ENCODE assay signal across 8 cellular contexts in the genomic region with DNA sequence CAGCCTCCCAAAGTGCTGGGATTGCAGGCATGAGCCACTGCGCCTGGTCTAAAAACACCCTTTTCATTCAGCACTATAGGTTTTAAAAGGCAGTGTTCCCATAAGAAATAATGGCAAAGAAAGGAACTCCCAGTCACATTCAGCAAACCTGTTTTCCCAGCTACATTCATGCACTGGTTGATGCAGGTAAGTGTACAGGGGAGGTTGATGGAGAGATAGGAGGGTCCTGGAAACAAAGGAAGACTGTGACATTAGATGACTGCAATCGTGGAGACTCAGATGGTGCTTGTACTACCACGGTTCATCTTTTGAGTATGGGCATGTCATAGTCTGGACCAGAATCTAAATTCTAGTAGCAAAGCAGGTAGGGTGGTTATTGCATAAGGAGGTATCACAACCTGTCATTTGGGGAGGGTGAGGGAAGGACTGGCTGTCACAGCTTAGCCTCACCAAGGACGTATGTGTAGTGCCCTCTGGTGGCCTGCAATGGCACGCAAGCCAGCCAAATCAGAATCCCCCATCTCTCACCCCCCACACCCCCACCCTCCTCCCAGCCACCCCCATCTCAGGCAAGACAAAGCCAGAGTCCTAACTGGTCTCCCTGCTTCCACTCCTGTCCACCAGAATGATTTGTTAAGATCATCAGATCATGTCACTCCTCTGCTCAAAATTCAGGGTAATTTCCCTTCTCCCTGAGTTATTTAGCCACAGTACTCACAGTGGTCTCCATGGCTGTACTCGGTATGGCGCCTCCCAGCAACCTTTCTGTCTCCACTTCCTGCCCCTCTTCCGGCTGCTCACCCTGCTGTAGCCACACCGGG. TPM values are rescaled to one million over a fixed set of nuclear protein-coding genes. Genes with fewer than 3 reads are reported as not detected.
DNase-seq lines count a peak whose midpoint lies in the region; ATAC-seq and TF ChIP-seq lines count a peak whose summit lies in the region.

No MANE protein-coding gene starts in this region.

- POLR2A ChIA-PET in activated CD8-positive, alpha-beta T cell treated with anti-CD3 and anti-CD28 coated beads, Interleukin-2, amount 10 ng/mL, durations not matched to agents 7 days and 5 days (lab: Charles Lee), result interaction anchor here (0.7 to 1.3 kb wide), 2 partner anchors 51 to 126 kb away, joined by 3 to 4 read pairs; partner anchors contain the start of genes ARID3B and CLK3

- peaks cover 4% of the 10 kb centered on the region; the same call in 1 of the 2 replicates for H3F3A ChIP-seq in GM23338 (replicated peaks; ENCODE audit: low read depth)

- H3K27ac Mint-ChIP-seq in GM23338, result peak overlapping the region; percentile 96
- H3K27ac Mint-ChIP-seq in activated CD8-positive, alpha-beta T cell treated with anti-CD3 and anti-CD28 coated beads, Interleukin-2, amount 10 ng/mL, durations not matched to agents 7 days and 5 days, result peak overlapping the region; percentile 91
- H3K27ac Mint-ChIP-seq in effector memory CD8-positive, alpha-beta T cell, result peak overlapping the region; percentile 44 to 82

- H3K27ac ChIP-seq in GM23338 (ENCODE audit: low read depth), result 0 out of 2 replicates have a peak overlapping the region, but pooled peaks have one; percentile 50

- peak overlapping the region; percentile 60 for H2AFZ ChIP-seq in GM23338

- TF ChIP-seq CTCF in GM23338 (conservative IDR thresholded peaks at IDR 0.05; ENCODE audit: low read depth in 2 of 2), result peak; percentile 58 to 86

- H3K36me3 Mint-ChIP-seq in GM23338 (ENCODE audit: low read depth), result peaks cover 4% of the 10 kb centered on the region; the same call in 1 of the 3 replicates
- H3K36me3 Mint-ChIP-seq in activated CD8-positive, alpha-beta T cell treated with anti-CD3 and anti-CD28 coated beads, Interleukin-2, amount 10 ng/mL, durations not matched to agents 7 days and 5 days (ENCODE audit: low read depth), result peaks cover 22% of the 10 kb centered on the region
- H3K36me3 Mint-ChIP-seq in effector memory CD8-positive, alpha-beta T cell (ENCODE audit: insufficient read depth), result peaks cover 8% of the 10 kb centered on the region

- H3K27me3 ChIP-seq in GM23338 (ENCODE audit: insufficient read depth), result no peaks in the 10 kb centered on the region

- H3K36me3 ChIP-seq in GM23338 (ENCODE audit: insufficient read depth), result no peaks in the 10 kb centered on the region; the same call in 1 of the 2 replicates

- H3K4me1 ChIP-seq in GM23338 (ENCODE audit: insufficient read depth), result peaks cover 6% of the 10 kb centered on the region

- peak; percentile 98 for ATAC-seq in GM23338
- ATAC-seq in activated CD8-positive, alpha-beta T cell treated with anti-CD3 and anti-CD28 coated beads, Interleukin-2, amount 10 ng/mL, durations not matched to agents 7 days and 5 days, result peak; percentile 96
- peak; percentile 90 for ATAC-seq in effector memory CD8-positive, alpha-beta T cell (replicated peaks)
- ATAC-seq in HG02763 (IDR thresholded peaks at IDR 0.05; ENCODE audit: unreplicated experiment), result no peak

- DNase-seq in DMS53 (lab: John Stamatoyannopoulos, UW) (peak; percentile 70), GM23338 (ENCODE audit: low spot score) (peak; percentile 88), NCI-H510A treated with DMSO at 0.1 percent for 48 hours (lab: John Stamatoyannopoulos, UW) (peak; percentile 17), mucosa of gallbladder (ENCODE audit: low spot score) (peak; percentile 22)
- DNase-seq in activated CD8-positive, alpha-beta T cell treated with anti-CD3 and anti-CD28 coated beads, Interleukin-2, amount 10 ng/mL, durations not matched to agents 7 days and 5 days, result peak; percentile 92
- DNase-seq in effector memory CD8-positive, alpha-beta T cell, result peak; percentile 63 to 73 (median 65)
- DNase-seq in stimulated activated naive CD4-positive, alpha-beta T cell (lab: John Stamatoyannopoulos, UW), result peak; percentile 21 to 63 (median 52)

- H3K9me2 ChIP-seq in GM23338 (ENCODE audit: insufficient read depth), result no peaks in the 10 kb centered on the region

- no peaks in the 10 kb centered on the region for H3K79me2 ChIP-seq in GM23338 (replicated peaks; ENCODE audit: insufficient read depth)

- H4K20me1 ChIP-seq in GM23338 (replicated peaks; ENCODE audit: insufficient read depth), result no peaks in the 10 kb centered on the region

- H3K4me2 ChIP-seq in GM23338, result peak overlapping the region; percentile 66; the same call in 1 of the 2 replicates

- H3K27me3 Mint-ChIP-seq in GM23338 (ENCODE audit: insufficient read depth, low read depth, poor library complexity), result peaks cover 4% of the 10 kb centered on the region
- H3K27me3 Mint-ChIP-seq in activated CD8-positive, alpha-beta T cell treated with anti-CD3 and anti-CD28 coated beads, Interleukin-2, amount 10 ng/mL, durations not matched to agents 7 days and 5 days (ENCODE audit: low read depth), result no peaks in the 10 kb centered on the region
- no peaks in the 10 kb centered on the region for H3K27me3 Mint-ChIP-seq in effector memory CD8-positive, alpha-beta T cell

- no peak overlapping the region for H3K4me3 ChIP-seq in GM23338

- H3K4me1 Mint-ChIP-seq in GM23338, result peaks cover 4% of the 10 kb centered on the region; the same call in 2 of the 3 replicates
- H3K4me1 Mint-ChIP-seq in activated CD8-positive, alpha-beta T cell treated with anti-CD3 and anti-CD28 coated beads, Interleukin-2, amount 10 ng/mL, durations not matched to agents 7 days and 5 days (ENCODE audit: low read depth), result peaks cover 34% of the 10 kb centered on the region
- peaks cover 12% of the 10 kb centered on the region in 2 donors for H3K4me1 Mint-ChIP-seq in effector memory CD8-positive, alpha-beta T cell (ENCODE audit: low read depth in 2 of 2)

- peak overlapping the region; percentile 59 for H3K4me3 Mint-ChIP-seq in GM23338
- H3K4me3 Mint-ChIP-seq in activated CD8-positive, alpha-beta T cell treated with anti-CD3 and anti-CD28 coated beads, Interleukin-2, amount 10 ng/mL, durations not matched to agents 7 days and 5 days, result peak overlapping the region; percentile 73
- H3K4me3 Mint-ChIP-seq in effector memory CD8-positive, alpha-beta T cell, result peak overlapping the region; percentile 22 to 62

- H3K9me3 Mint-ChIP-seq in GM23338, result no peaks in the 10 kb centered on the region; the same call in 2 of the 3 replicates
- no peaks in the 10 kb centered on the region for H3K9me3 Mint-ChIP-seq in activated CD8-positive, alpha-beta T cell treated with anti-CD3 and anti-CD28 coated beads, Interleukin-2, amount 10 ng/mL, durations not matched to agents 7 days and 5 days (ENCODE audit: insufficient read depth)
- no peaks in the 10 kb centered on the region for H3K9me3 Mint-ChIP-seq in effector memory CD8-positive, alpha-beta T cell

- CTCF ChIA-PET in activated CD8-positive, alpha-beta T cell treated with anti-CD3 and anti-CD28 coated beads, Interleukin-2, amount 10 ng/mL, durations not matched to agents 7 days and 5 days (lab: Charles Lee), result interaction anchor here (0.7 to 2.9 kb wide), 20 partner anchors 10 to 127 kb away, joined by 3 to 18 read pairs (median 5); partner anchors contain the start of gene UBL7

TF ChIP-seq in GM23338, 12 proteins besides CTCF, POLR2A, EP300 and RAD21:
- TF ChIP-seq POLR2AphosphoS5 (IDR thresholded peaks at IDR 0.05; ENCODE audit: low read depth), result no peak
- peak; percentile 38; the same call in 1 of the 2 replicates for TF ChIP-seq CREB1 (CRISPR knock-in tag; IDR thresholded peaks at IDR 0.05; ENCODE audit: low read depth)
TF ChIP-seq in GM23338: peak in this region for 1.

RNA-seq across cellular contexts. Expression of gene UBL7, which starts 28.8 kb away (rescaled TPM):
- 90.0 and 99.2 TPM in 2 replicates for total RNA-seq in GM23338 (2014; rRNA removed; shearing (Covaris generic))
- polyA plus RNA-seq in GM23338 (2016; fragmentation: Nextera tagmentation; extraction: Ambion mirVana), result 71.6 and 73.7 TPM in 2 replicates
- 10 to 100 TPM; 60.8 to 71.4 TPM for total RNA-seq in activated CD8-positive, alpha-beta T cell treated with anti-CD3 and anti-CD28 coated beads, Interleukin-2, amount 10 ng/mL, durations not matched to agents 7 days and 5 days
- total RNA-seq in mucosa of gallbladder, result 43.1 TPM

RNA-seq across cellular contexts. Expression of gene ARID3B, which starts 51.3 kb away (rescaled TPM):
- 114 and 147 TPM in 2 replicates for total RNA-seq in GM23338 (2014; rRNA removed; shearing (Covaris generic))
- polyA plus RNA-seq in GM23338 (2016; fragmentation: Nextera tagmentation; extraction: Ambion mirVana), result 65.5 and 72.8 TPM in 2 replicates
- 10 to 100 TPM; 39.8 to 40.1 TPM for total RNA-seq in activated CD8-positive, alpha-beta T cell treated with anti-CD3 and anti-CD28 coated beads, Interleukin-2, amount 10 ng/mL, durations not matched to agents 7 days and 5 days
- 6.8 TPM for total RNA-seq in mucosa of gallbladder

RNA-seq across cellular contexts. Expression of gene SEMA7A, which starts 56.0 kb away (rescaled TPM):
- 11.2 and 14.1 TPM in 2 replicates for total RNA-seq in GM23338 (2014; rRNA removed; shearing (Covaris generic))
- 1.2 and 2.0 TPM in 2 replicates for polyA plus RNA-seq in GM23338 (2016; fragmentation: Nextera tagmentation; extraction: Ambion mirVana)
- 10 to 100 TPM; 16.1 to 16.9 TPM for total RNA-seq in activated CD8-positive, alpha-beta T cell treated with anti-CD3 and anti-CD28 coated beads, Interleukin-2, amount 10 ng/mL, durations not matched to agents 7 days and 5 days
- 3.2 TPM for total RNA-seq in mucosa of gallbladder

Comparison
In these comparisons a context has a peak if more than half of its experiments do, and no peak if none do; other contexts are left out.
1. DNase-seq: peak in every context shown above with its lines; median percentile 92 in activated CD8-positive, alpha-beta T cell treated with anti-CD3 and anti-CD28 coated beads, Interleukin-2, amount 10 ng/mL, durations not matched to agents 7 days and 5 days; 88 in GM23338; 70 in DMS53; 65 in effector memory CD8-positive, alpha-beta T cell; 52 in stimulated activated naive CD4-positive, alpha-beta T cell; 22 in mucosa of gallbladder; 17 in NCI-H510A treated with DMSO at 0.1 percent for 48 hours.